34 cellular contexts compared by ENCODE assay signal in genomic region chr20:56871691-56872090, GRCh38.
"Had no signal": no experiment of that assay in that cellular context is flagged by ENCODE, and none has a peak within 500 bp of the region (broad histone marks: within the 10 kb centered on the region; RNA-seq: fewer than 3 reads in every experiment).

No MANE protein-coding gene starts in this region.

- H3K4me3 ChIP-seq: MG63 had no signal

- H3K27me3 ChIP-seq: MG63 had no signal

- H3K36me3 ChIP-seq: MG63 had no signal

- DNase-seq: Karpas-422, Kasumi-1, MG63, MM.1S, MV-4-11, NCI-H1048, NCI-H1092, NCI-H1092 treated with DMSO at 0.1 percent for 48 hours, NCI-H1105, NCI-H1105 treated with DMSO at 0.1 percent for 48 hours, NCI-H1417, NCI-H1417 treated with DMSO at 0.1 percent for 48 hours, NCI-H1436, NCI-H1436 treated with DMSO at 0.1 percent for 48 hours, NCI-H146, NCI-H1694, NCI-H1694 treated with DMSO at 0.1 percent for 48 hours, NCI-H187, NCI-H187 treated with DMSO at 0.1 percent for 48 hours, NCI-H1930, NCI-H2029, NCI-H2029 treated with DMSO at 0.1 percent for 48 hours, NCI-H2081, NCI-H2081 treated with DMSO at 0.1 percent for 48 hours, NCI-H2107, NCI-H2171, NCI-H2171 treated with DMSO at 0.1 percent for 48 hours, NCI-H2227 treated with DMSO at 0.1 percent for 48 hours, NCI-H226, NCI-H345, NCI-H446, NCI-H446 treated with DMSO at 0.1 percent for 48 hours, NCI-H510A treated with DMSO at 0.1 percent for 48 hours, NCI-H524 had no signal
